ENCODE assay signal across 9 cellular contexts in genomic region chr9:14768561-14769234, GRCh38. TPM values are rescaled to one million over a fixed set of nuclear protein-coding genes. Genes with fewer than 3 reads are reported as not detected.
DNase-seq lines count a peak whose midpoint lies in the region; ATAC-seq and TF ChIP-seq lines count a peak whose summit lies in the region.
"Had no signal": no experiment of that assay in that cellular context is flagged by ENCODE, and none has a peak within 500 bp of the region (broad histone marks: within the 10 kb centered on the region; RNA-seq: fewer than 3 reads in every experiment).

No MANE protein-coding gene starts in this region.

- in situ Hi-C loops in SK-MEL-5 (cut with HindIII; ENCODE audit: low pct_unique_long_range_greater_than_20kb, low sequenced_read_pairs): no loop called here

- no peak overlapping the region for H3K4me2 ChIP-seq in neural progenitor cell

- H3K79me2 ChIP-seq in neural progenitor cell (ENCODE audit: low read depth): no peaks in the 10 kb centered on the region

- no peaks in the 10 kb centered on the region for H4K20me1 ChIP-seq in neural progenitor cell (ENCODE audit: low read depth)

- H3K36me3 Mint-ChIP-seq in neural progenitor cell: peaks cover 7% of the 10 kb centered on the region
- H3K36me3 Mint-ChIP-seq: activated naive CD4-positive, alpha-beta T cell treated with anti-CD3 and anti-CD28 coated beads, Interleukin-2, amount 50 U/mL, for 72 hours had no signal

- no peak overlapping the region for H3K9ac ChIP-seq in neural progenitor cell

- intact Hi-C loops in Right ventricle myocardium superior (cut with DNase I): loop anchor here (5.0 to 10.0 kb wide), 3 partner anchors 151 to 1734 kb away; no protein-coding TSS in a partner anchor
- intact Hi-C loops in cardiac septum (cut with DNase I): loop anchor here (2.0 to 5.0 kb wide), 2 partner anchors 152 to 301 kb away; no protein-coding TSS in a partner anchor

- no peaks in the 10 kb centered on the region for H3F3A ChIP-seq in neural progenitor cell (ENCODE audit: low read depth)

- H3K9me3 Mint-ChIP-seq in neural progenitor cell: no peaks in the 10 kb centered on the region
- H3K9me3 Mint-ChIP-seq: activated naive CD4-positive, alpha-beta T cell treated with anti-CD3 and anti-CD28 coated beads, Interleukin-2, amount 50 U/mL, for 72 hours had no signal

- no peaks in the 10 kb centered on the region for H3K4me1 Mint-ChIP-seq in neural progenitor cell

- H3K4me3 ChIP-seq in neural progenitor cell: no peak overlapping the region

- ATAC-seq in Right ventricle myocardium superior (ENCODE audit: poor library complexity) (peak; percentile 62), HG02852 (IDR thresholded peaks at IDR 0.05; ENCODE audit: unreplicated experiment) (no peak)
- ATAC-seq: activated naive CD4-positive, alpha-beta T cell treated with anti-CD3 and anti-CD28 coated beads, Interleukin-2, amount 50 U/mL, for 72 hours had no signal

- H3K27me3 Mint-ChIP-seq in neural progenitor cell (ENCODE audit: insufficient read depth, low read depth): no peaks in the 10 kb centered on the region

- H3K27ac ChIP-seq in neural progenitor cell: no peak overlapping the region

- no peaks in the 10 kb centered on the region for H3K9me3 ChIP-seq in neural progenitor cell (ENCODE audit: low read depth)

- H3K27me3 ChIP-seq in neural progenitor cell: no peaks in the 10 kb centered on the region

- DNase-seq in Right ventricle myocardium superior (no peak), cardiac septum (ENCODE audit: low spot score) (no peak), SK-MEL-5 (ENCODE audit: low read depth, low spot score) (peak; percentile 67), fibroblast of gingiva (ENCODE audit: low read depth) (peak; percentile 52), neural progenitor cell (ENCODE audit: low spot score) (peak; percentile 72)
- DNase-seq in stimulated activated CD4-positive, alpha-beta T cell treated with anti-CD3 and anti-CD28 coated beads, Interleukin-2, amount 100 ng/mL, for 24 hours: no peak

- H3K27ac Mint-ChIP-seq in neural progenitor cell: no peak overlapping the region
- H3K27ac Mint-ChIP-seq: activated naive CD4-positive, alpha-beta T cell treated with anti-CD3 and anti-CD28 coated beads, Interleukin-2, amount 50 U/mL, for 72 hours had no signal

- no peaks in the 10 kb centered on the region for H3K36me3 ChIP-seq in neural progenitor cell

- no peaks in the 10 kb centered on the region for H3K4me1 ChIP-seq in neural progenitor cell

- peak; percentile 66 for TF ChIP-seq CTCF in LNCAP (IDR thresholded peaks at IDR 0.05)
- peak; percentile 86 for TF ChIP-seq CTCF in neural progenitor cell (IDR thresholded peaks at IDR 0.05)

- no peak overlapping the region for H3K4me3 Mint-ChIP-seq in neural progenitor cell

- H2AFZ ChIP-seq in neural progenitor cell (replicated peaks): no peak overlapping the region

RNA-seq across cellular contexts. Expression of gene CER1, which starts 46.2 kb away (rescaled TPM):
- total RNA-seq in Right ventricle myocardium superior: not detected
- total RNA-seq in cardiac septum: not detected
- not detected in 2 replicates for total RNA-seq in SK-MEL-5 (2014; rRNA removed; shearing (Covaris generic))
- not detected in 2 replicates for polyA plus RNA-seq in SK-MEL-5 (2015; cell fraction: cytosol; rRNA removed)
- not detected in 2 replicates for polyA plus RNA-seq in SK-MEL-5 (2015; cell fraction: nucleus; rRNA removed)
- total RNA-seq in neural progenitor cell (ENCODE audit: low replicate concordance): 0.11 TPM in 1 of 2 replicates, not detected in the other
- total RNA-seq: activated naive CD4-positive, alpha-beta T cell treated with anti-CD3 and anti-CD28 coated beads, Interleukin-2, amount 50 U/mL, for 72 hours had no signal

Comparison
In these comparisons a context has a peak if more than half of its experiments do, and no peak if none do; other contexts are left out.
1. DNase-seq: peak in SK-MEL-5 (single experiment), fibroblast of gingiva (single experiment) and neural progenitor cell (single experiment); none in Right ventricle myocardium superior (single experiment), cardiac septum (single experiment) and stimulated activated CD4-positive, alpha-beta T cell treated with anti-CD3 and anti-CD28 coated beads, Interleukin-2, amount 100 ng/mL, for 24 hours (0 of 2).